ENCODE assay signal across 1 cellular context in genomic region chr12:124454352-124454725, GRCh38.
TF ChIP-seq lines count a peak whose summit lies in the region.

No MANE protein-coding gene starts in this region.

TF ChIP-seq in WTC11, 78 proteins besides CTCF, POLR2A, EP300 and RAD21 (continued from another document):
- no peak for TF ChIP-seq PRDM15 (CRISPR knock-in tag; IDR thresholded peaks at IDR 0.05)
- no peak for TF ChIP-seq SOX15 (CRISPR knock-in tag; IDR thresholded peaks at IDR 0.05)
- TF ChIP-seq, protein P1, sequence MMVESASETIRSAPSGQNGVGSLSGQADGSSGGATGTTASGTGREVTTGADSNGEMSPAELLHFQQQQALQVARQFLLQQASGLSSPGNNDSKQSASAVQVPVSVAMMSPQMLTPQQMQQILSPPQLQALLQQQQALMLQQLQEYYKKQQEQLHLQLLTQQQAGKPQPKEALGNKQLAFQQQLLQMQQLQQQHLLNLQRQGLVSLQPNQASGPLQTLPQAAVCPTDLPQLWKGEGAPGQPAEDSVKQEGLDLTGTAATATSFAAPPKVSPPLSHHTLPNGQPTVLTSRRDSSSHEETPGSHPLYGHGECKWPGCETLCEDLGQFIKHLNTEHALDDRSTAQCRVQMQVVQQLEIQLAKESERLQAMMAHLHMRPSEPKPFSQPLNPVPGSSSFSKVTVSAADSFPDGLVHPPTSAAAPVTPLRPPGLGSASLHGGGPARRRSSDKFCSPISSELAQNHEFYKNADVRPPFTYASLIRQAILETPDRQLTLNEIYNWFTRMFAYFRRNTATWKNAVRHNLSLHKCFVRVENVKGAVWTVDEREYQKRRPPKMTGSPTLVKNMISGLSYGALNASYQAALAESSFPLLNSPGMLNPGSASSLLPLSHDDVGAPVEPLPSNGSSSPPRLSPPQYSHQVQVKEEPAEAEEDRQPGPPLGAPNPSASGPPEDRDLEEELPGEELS (CRISPR knock-in tag; IDR thresholded peaks at IDR 0.05), result no peak
- no peak for TF ChIP-seq ZNF317 (CRISPR knock-in tag; IDR thresholded peaks at IDR 0.05; ENCODE audit: borderline replicate concordance, low read depth)
TF ChIP-seq in WTC11: peak in this region for 0.
